11 cellular contexts compared by ENCODE assay signal in genomic region chr2:74188018-74188601, GRCh38. TPM values are rescaled to one million over a fixed set of nuclear protein-coding genes. Genes with fewer than 3 reads are reported as not detected.
DNase-seq lines count a peak whose midpoint lies in the region; ATAC-seq and TF ChIP-seq lines count a peak whose summit lies in the region.
"Had no signal": no experiment of that assay in that cellular context is flagged by ENCODE, and none has a peak within 500 bp of the region (broad histone marks: within the 10 kb centered on the region; RNA-seq: fewer than 3 reads in every experiment).

No MANE protein-coding gene starts in this region.

- WGBS in right cardiac atrium: 58% methylated on average over 6 of the region's 6 CpGs
- 76 to 82% (median 81%) methylated on average over 6 of the region's 6 CpGs for WGBS in ovary, 3 donors

- DNase-seq in AG04450 (ENCODE audit: low read depth, low spot score): peak; percentile 50
- peak; percentile 31 for DNase-seq in HT-29 (ENCODE audit: low spot score)
- DNase-seq in T-helper 17 cell: no peak
- DNase-seq in right cardiac atrium: peak in 1 of 3 donors; percentile 52
- DNase-seq in cerebellar nuclear complex (lab: John Stamatoyannopoulos, UW): no peak
- no peak for DNase-seq in ovary
- no peak for DNase-seq in stimulated activated CD4-positive, alpha-beta T cell treated with anti-CD3 and anti-CD28 coated beads, Interleukin-12 subunit alpha, Interleukin-12 subunit beta, amount 100 ng/mL, for 4 hours
- DNase-seq in GM19238 (ENCODE audit: insufficient read length, low spot score): no peak
- DNase-seq: activated gamma-delta T cell treated with Interleukin-2 at 50 U/mL for 16 hours, Calu3 had no signal

- H3K36me3 Mint-ChIP-seq in T-helper 17 cell (ENCODE audit: low read depth): no peaks in the 10 kb centered on the region

- H3K4me3 ChIP-seq in AG04450 (ENCODE audit: low read depth, low read length): no peak overlapping the region
- H3K4me3 ChIP-seq in right cardiac atrium (ENCODE audit: low read length): no peak overlapping the region
- no peak overlapping the region for H3K4me3 ChIP-seq in ovary
- H3K4me3 ChIP-seq: SJSA1 had no signal

- CTCF ChIA-PET in AG04450 (lab: Charles Lee): interaction anchor here (0.6 to 0.8 kb wide), 2 partner anchors 41 to 156 kb away, joined by 3 to 5 read pairs; no protein-coding TSS in a partner anchor

- H3K27ac ChIP-seq in AG04450 (ENCODE audit: low read depth, low read length): peak overlapping the region; percentile 31
- no peak overlapping the region for H3K27ac ChIP-seq in right cardiac atrium (ENCODE audit: low read length)
- no peak overlapping the region for H3K27ac ChIP-seq in ovary
- H3K27ac ChIP-seq: SJSA1 had no signal

- peak overlapping the region; percentile 21 for H3K27ac Mint-ChIP-seq in T-helper 17 cell

- H3K4me1 Mint-ChIP-seq in T-helper 17 cell: peaks cover 6% of the 10 kb centered on the region

- H3K4me3 Mint-ChIP-seq in T-helper 17 cell: no peak overlapping the region

- no peak for TF ChIP-seq POLR2A in ovary (IDR thresholded peaks at IDR 0.05)

- intact Hi-C loops in right cardiac atrium (cut with DNase I): no loop called here
- intact Hi-C loops in ovary (cut with DNase I): no loop called here

- H3K36me3 ChIP-seq in ovary: no peaks in the 10 kb centered on the region
- H3K36me3 ChIP-seq: SJSA1 had no signal

- ATAC-seq in T-helper 17 cell (no peak), right cardiac atrium (peak; percentile 34 to 71)

- peaks cover 4% of the 10 kb centered on the region for H3K27me3 Mint-ChIP-seq in T-helper 17 cell

- H3K27me3 ChIP-seq in AG04450 (ENCODE audit: control insufficient read depth, insufficient read depth, low read length) (peaks cover 7% of the 10 kb centered on the region), right cardiac atrium (ENCODE audit: control insufficient read depth, insufficient read depth) (no peaks in the 10 kb centered on the region), ovary (no peaks in the 10 kb centered on the region)
- H3K27me3 ChIP-seq: SJSA1 had no signal

- no peak for TF ChIP-seq EP300 in ovary (IDR thresholded peaks at IDR 0.05)

- H3K4me1 ChIP-seq in right cardiac atrium (ENCODE audit: control insufficient read depth, insufficient read depth, low read length): no peaks in the 10 kb centered on the region
- no peaks in the 10 kb centered on the region for H3K4me1 ChIP-seq in ovary (ENCODE audit: insufficient read depth)

- H3K9me3 ChIP-seq in AG04450 (ENCODE audit: control insufficient read depth, insufficient read depth, low read length): no peaks in the 10 kb centered on the region
- no peaks in the 10 kb centered on the region for H3K9me3 ChIP-seq in T-helper 17 cell (ENCODE audit: control insufficient read depth, low read length, poor library complexity, severe bottlenecking)
- H3K9me3 ChIP-seq in right cardiac atrium (ENCODE audit: control insufficient read depth, low read length): no peaks in the 10 kb centered on the region
- H3K9me3 ChIP-seq in ovary: no peaks in the 10 kb centered on the region
- H3K9me3 ChIP-seq: SJSA1 had no signal

- TF ChIP-seq CTCF in AG04450 (IDR thresholded peaks at IDR 0.05; ENCODE audit: low read depth, low read length) (no peak), ovary (IDR thresholded peaks at IDR 0.05) (no peak)

- POLR2A ChIA-PET in AG04450 (lab: Yijun Ruan, JAX): interaction anchor here (0.5 to 1.5 kb wide), 3 partner anchors 9 to 13 kb away, joined by 4 to 9 read pairs (median 9); partner anchors contain the start of genes MOB1A and MTHFD2

RNA-seq across cellular contexts. Expression of gene MOB1A, which starts 9.4 kb away (rescaled TPM):
- polyA plus RNA-seq in AG04450 (2011; rRNA removed) (49.7 and 59.7 TPM in 2 replicates), right cardiac atrium (24.8 TPM), ovary (10 to 100 TPM; 31.6 to 53.6 TPM)
- polyA minus RNA-seq in AG04450 (2011; rRNA and poly(A)+ RNA removed): 29.1 and 50.8 TPM in 2 replicates
- 31.4 and 38.9 TPM in 2 replicates for total RNA-seq in HT-29 (2014; rRNA removed; shearing (Covaris generic))
- total RNA-seq in T-helper 17 cell (100 to 1,000 TPM; 138 to 183 TPM), right cardiac atrium (10 to 100 TPM; 54.6 to 78.3 (median 62.8) TPM), ovary (100 to 1,000 TPM in 3 of 7 donors, 10 to 100 TPM in 4; 63.9 to 122 (median 94.5) TPM)

RNA-seq across cellular contexts. Expression of gene MTHFD2, which starts 10.3 kb away (rescaled TPM):
- 234 and 299 TPM in 2 replicates for polyA plus RNA-seq in AG04450 (2011; rRNA removed)
- 209 and 217 TPM in 2 replicates for polyA minus RNA-seq in AG04450 (2011; rRNA and poly(A)+ RNA removed)
- total RNA-seq in HT-29 (2014; rRNA removed; shearing (Covaris generic)): 180 TPM in 2 replicates
- total RNA-seq in T-helper 17 cell: 10 to 100 TPM; 30.8 to 47.5 TPM
- total RNA-seq in right cardiac atrium: 10 to 100 TPM in 2 of 4 donors, 1 to 10 TPM in 2; 6.7 to 18.0 (median 9.5) TPM
- 8.7 TPM for polyA plus RNA-seq in right cardiac atrium
- total RNA-seq in ovary: 100 to 1,000 TPM in 1 of 7 donors, 10 to 100 TPM in 5, 1 to 10 TPM in 1; 6.5 to 229 (median 20.4) TPM
- polyA plus RNA-seq in ovary: 10 to 100 TPM; 23.4 to 60.4 TPM

RNA-seq across cellular contexts. Expression of gene BOLA3, which starts 40.4 kb away (rescaled TPM):
- polyA plus RNA-seq in AG04450 (2011; rRNA removed): 28.1 and 38.6 TPM in 2 replicates
- 4.2 and 4.5 TPM in 2 replicates for polyA minus RNA-seq in AG04450 (2011; rRNA and poly(A)+ RNA removed)
- 24.6 and 31.9 TPM in 2 replicates for total RNA-seq in HT-29 (2014; rRNA removed; shearing (Covaris generic))
- total RNA-seq in T-helper 17 cell: 10 to 100 TPM; 15.5 to 23.3 TPM
- 100 to 1,000 TPM in 2 of 4 donors, 10 to 100 TPM in 2; 75.5 to 111 (median 96.2) TPM for total RNA-seq in right cardiac atrium
- 327 TPM for polyA plus RNA-seq in right cardiac atrium
- 10 to 100 TPM in 6 of 7 donors, 1 to 10 TPM in 1; 8.2 to 30.1 (median 15.3) TPM for total RNA-seq in ovary
- polyA plus RNA-seq in ovary: 10 to 100 TPM; 20.9 to 34.4 TPM

Comparison
In these comparisons a context has a peak if more than half of its experiments do, and no peak if none do; other contexts are left out.
1. DNase-seq: peak in AG04450 (single experiment) and HT-29 (single experiment); none in T-helper 17 cell (0 of 3), cerebellar nuclear complex (0 of 2), ovary (0 of 5), stimulated activated CD4-positive, alpha-beta T cell treated with anti-CD3 and anti-CD28 coated beads, Interleukin-12 subunit alpha, Interleukin-12 subunit beta, amount 100 ng/mL, for 4 hours (single experiment) and GM19238 (single experiment).